Comparison of ENCODE assay signal across 22 cellular contexts in the genomic region with DNA sequence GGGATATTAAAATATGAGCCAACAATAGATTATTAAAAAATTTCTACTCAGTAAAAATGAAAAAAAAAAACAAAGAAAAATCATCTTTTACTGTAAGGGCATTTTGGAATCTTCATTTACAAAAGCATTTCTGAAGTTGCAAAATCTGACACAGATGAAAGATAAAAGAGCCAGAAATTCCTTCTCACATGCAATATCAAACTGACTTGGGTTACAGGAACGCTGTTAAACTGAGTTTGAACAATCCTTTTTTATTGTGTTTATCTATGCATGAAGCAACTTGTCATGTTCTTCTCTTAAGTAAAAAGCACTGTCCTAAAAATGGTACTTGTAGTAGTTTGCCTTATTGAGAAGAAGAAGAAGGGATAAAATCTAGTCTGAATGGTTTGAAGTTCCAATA.
DNase-seq lines count a peak whose midpoint lies in the region; ATAC-seq and TF ChIP-seq lines count a peak whose summit lies in the region.
"Had no signal": no experiment of that assay in that cellular context is flagged by ENCODE, and none has a peak within 500 bp of the region (broad histone marks: within the 10 kb centered on the region; RNA-seq: fewer than 3 reads in every experiment).

No MANE protein-coding gene starts in this region.

- no peaks in the 10 kb centered on the region for H3K9me3 ChIP-seq in adipocyte (ENCODE audit: control insufficient read depth, low read length)
- H3K9me3 ChIP-seq: Caco-2, SJCRH30 had no signal

- no peak for TF ChIP-seq CTCF in AG09309 (IDR thresholded peaks at IDR 0.05; ENCODE audit: control insufficient read depth, insufficient read depth, low read depth, low read length, missing control alignments)
- TF ChIP-seq CTCF in fibroblast of villous mesenchyme (IDR thresholded peaks at IDR 0.05; ENCODE audit: insufficient read depth, low read depth, low read length): no peak

- ATAC-seq in GM21381 (IDR thresholded peaks at IDR 0.05; ENCODE audit: unreplicated experiment) (no peak), GM18502 (IDR thresholded peaks at IDR 0.05; ENCODE audit: poor library complexity, unreplicated experiment) (no peak)

- H3K4me3 ChIP-seq in AG09309 (ENCODE audit: control insufficient read depth, low read depth, low read length) (no peak overlapping the region), adipocyte (ENCODE audit: low read length) (no peak overlapping the region), fibroblast of villous mesenchyme (ENCODE audit: low read depth, low read length) (no peak overlapping the region)
- H3K4me3 ChIP-seq: BLaER1, SJCRH30 had no signal

- H3K4me1 ChIP-seq in adipocyte (ENCODE audit: control insufficient read depth, insufficient read depth, low read length): peaks cover 25% of the 10 kb centered on the region
- H3K4me1 ChIP-seq: Caco-2, SJCRH30 had no signal

- DNase-seq in AG09309 (ENCODE audit: low read depth) (peak; percentile 57), GM04504 (ENCODE audit: low read depth) (peak; percentile 23), adipocyte (ENCODE audit: low read depth) (peak; percentile 26), fibroblast of villous mesenchyme (ENCODE audit: low read depth) (peak; percentile 83), anterior cingulate cortex (lab: John Stamatoyannopoulos, UW) (no peak), NCI-H526 treated with DMSO at 0.1 percent for 48 hours (lab: John Stamatoyannopoulos, UW) (no peak)
- DNase-seq: Caco-2; CD4-positive, alpha-beta memory T cell; DMS 273 treated with DMSO at 0.1 percent for 48 hours; DMS79 treated with DMSO at 0.1 percent for 48 hours; KG1; NCI-H1092 treated with DMSO at 0.1 percent for 48 hours; NCI-H1436 treated with DMSO at 0.1 percent for 48 hours; NCI-H2029 treated with DMSO at 0.1 percent for 48 hours; NCI-H226; NCI-H510A treated with DMSO at 0.1 percent for 48 hours; NCI-H774; OCI-M1; SJCRH30 had no signal

- H3K36me3 ChIP-seq in adipocyte (ENCODE audit: control insufficient read depth, insufficient read depth, low read length, severe bottlenecking): no peaks in the 10 kb centered on the region
- H3K36me3 ChIP-seq: SJCRH30 had no signal

- H3K27me3 ChIP-seq in adipocyte (replicated peaks; ENCODE audit: control insufficient read depth, insufficient read depth, low read length): no peaks in the 10 kb centered on the region
- H3K27me3 ChIP-seq: BLaER1, SJCRH30 had no signal

- H3K9ac ChIP-seq in adipocyte (ENCODE audit: low read length): no peak overlapping the region
- H3K9ac ChIP-seq: BLaER1 had no signal

Comparison
In these comparisons a context has a peak if more than half of its experiments do, and no peak if none do; other contexts are left out.
1. DNase-seq: peak in AG09309 (single experiment), GM04504 (single experiment), adipocyte (single experiment) and fibroblast of villous mesenchyme (single experiment); none in anterior cingulate cortex (0 of 58) and NCI-H526 treated with DMSO at 0.1 percent for 48 hours (single experiment).